Comparison of ENCODE assay signal across 1 cellular context in the genomic region with DNA sequence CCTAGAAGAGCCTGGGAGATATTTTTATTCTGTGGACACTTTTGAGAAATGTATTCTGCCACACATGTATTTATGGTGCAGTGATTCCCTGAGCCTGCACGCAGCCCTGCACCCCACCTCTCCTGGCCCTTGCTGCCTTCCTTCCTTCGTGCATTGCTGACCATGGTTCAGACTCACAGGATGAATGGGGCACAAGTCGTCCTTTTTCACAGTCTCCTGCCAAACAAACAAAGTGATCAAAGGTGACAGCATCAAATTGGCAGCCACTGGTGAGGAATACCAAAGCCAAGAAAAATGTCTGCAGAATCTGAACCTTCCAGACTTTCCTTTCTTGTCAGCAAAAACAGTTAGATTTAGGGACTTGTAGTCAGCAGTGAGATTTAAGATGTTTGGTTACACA.
TF ChIP-seq lines count a peak whose summit lies in the region.

No MANE protein-coding gene starts in this region.

TF ChIP-seq in H1, 55 proteins besides CTCF, POLR2A, EP300 and RAD21:
- TF ChIP-seq BRCA1 (IDR thresholded peaks at IDR 0.05; ENCODE audit: low read depth, low read length) (no peak), JUN (IDR thresholded peaks at IDR 0.05; ENCODE audit: low read depth, low read length) (no peak), SIN3A (conservative IDR thresholded peaks at IDR 0.05 in 1 of 2, IDR thresholded peaks at IDR 0.05 in 1 of 2; ENCODE audit: low read depth in 1 of 2, low read length in 2 of 2) (no peak), JUND (IDR thresholded peaks at IDR 0.05; ENCODE audit: low read length) (no peak), GTF2F1 (IDR thresholded peaks at IDR 0.05; ENCODE audit: borderline replicate concordance, low read depth, low read length) (no peak), EGR1 (IDR thresholded peaks at IDR 0.05; ENCODE audit: borderline replicate concordance, low read depth, low read length) (no peak), CHD2 (IDR thresholded peaks at IDR 0.05; ENCODE audit: low read length) (no peak)
- TF ChIP-seq, protein P1, sequence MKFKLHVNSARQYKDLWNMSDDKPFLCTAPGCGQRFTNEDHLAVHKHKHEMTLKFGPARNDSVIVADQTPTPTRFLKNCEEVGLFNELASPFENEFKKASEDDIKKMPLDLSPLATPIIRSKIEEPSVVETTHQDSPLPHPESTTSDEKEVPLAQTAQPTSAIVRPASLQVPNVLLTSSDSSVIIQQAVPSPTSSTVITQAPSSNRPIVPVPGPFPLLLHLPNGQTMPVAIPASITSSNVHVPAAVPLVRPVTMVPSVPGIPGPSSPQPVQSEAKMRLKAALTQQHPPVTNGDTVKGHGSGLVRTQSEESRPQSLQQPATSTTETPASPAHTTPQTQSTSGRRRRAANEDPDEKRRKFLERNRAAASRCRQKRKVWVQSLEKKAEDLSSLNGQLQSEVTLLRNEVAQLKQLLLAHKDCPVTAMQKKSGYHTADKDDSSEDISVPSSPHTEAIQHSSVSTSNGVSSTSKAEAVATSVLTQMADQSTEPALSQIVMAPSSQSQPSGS (IDR thresholded peaks at IDR 0.05; ENCODE audit: low read length): no peak
